Comparison of ENCODE assay signal across 8 cellular contexts in the genomic region with DNA sequence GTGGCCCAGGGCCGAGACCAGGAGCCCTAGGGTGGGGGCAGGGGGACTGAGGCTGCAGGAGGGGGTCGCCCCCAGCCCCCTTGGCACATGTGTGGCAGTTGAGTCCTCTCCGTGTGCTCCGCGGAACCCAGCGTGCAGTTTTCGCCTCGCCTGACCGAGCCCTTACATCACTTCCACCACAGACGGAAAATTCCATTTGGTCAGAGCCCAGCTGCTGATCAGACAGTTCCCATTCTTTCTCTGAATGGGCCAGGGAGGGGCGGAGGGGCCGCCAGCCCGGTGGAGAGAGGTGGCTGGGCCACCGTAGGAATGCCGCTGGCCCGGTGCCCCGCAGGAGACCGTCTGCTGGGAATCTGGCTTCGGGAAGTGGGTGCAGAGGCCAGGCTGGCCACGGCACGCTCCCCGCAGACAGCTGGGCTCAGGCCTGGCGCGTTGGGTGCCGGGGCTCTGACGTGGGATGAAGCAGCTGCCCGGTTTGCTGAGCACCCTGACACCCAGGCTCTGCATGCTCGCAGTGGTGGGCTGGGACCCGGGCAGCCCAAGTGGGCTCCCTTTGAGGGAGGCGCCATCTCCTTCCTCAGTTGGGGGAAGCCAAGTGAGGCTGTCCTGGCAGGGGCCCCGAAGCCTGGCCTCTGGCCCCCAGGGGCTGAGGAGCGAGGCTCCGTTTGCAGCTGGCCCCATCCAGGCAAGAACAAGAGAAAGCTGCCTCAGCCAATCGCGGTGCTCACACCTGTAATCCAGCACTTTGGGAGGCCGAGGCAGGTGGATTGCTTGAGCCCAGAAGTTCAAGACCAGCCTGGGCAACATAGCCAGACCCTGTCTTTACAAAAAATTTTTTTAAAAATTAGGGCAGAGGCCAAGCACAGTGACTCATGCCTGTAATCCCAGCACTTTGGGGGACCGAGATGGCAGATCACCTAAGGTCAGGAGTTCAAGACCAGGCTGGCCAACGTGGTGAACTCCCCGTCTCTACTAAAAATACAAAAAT. TPM values are rescaled to one million over a fixed set of nuclear protein-coding genes. Genes with fewer than 3 reads are reported as not detected.
DNase-seq lines count a peak whose midpoint lies in the region; ATAC-seq lines count a peak whose summit lies in the region.

No MANE protein-coding gene starts in this region.

- intact Hi-C loops in cardiac septum (cut with DNase I) = loop anchor here (5.0 kb wide), 1 partner anchor 34 kb away; no protein-coding TSS in a partner anchor

- ATAC-seq in HG03432 (IDR thresholded peaks at IDR 0.05; ENCODE audit: unreplicated experiment) (peak; percentile 47), HG03095 (IDR thresholded peaks at IDR 0.05; ENCODE audit: unreplicated experiment) (no peak)

- DNase-seq in GM04503 (ENCODE audit: low read depth) (peak; percentile 90), amygdala (lab: John Stamatoyannopoulos, UW) (peak in 51 of 56 donors; percentile 22 to 87 (median 68)), cardiac septum (ENCODE audit: low spot score) (peak; percentile 92), pons (ENCODE audit: low spot score) (peak; percentile 91), GDM1 (lab: John Stamatoyannopoulos, UW) (no peak), DMS114 treated with DMSO at 0.1 percent for 48 hours (lab: John Stamatoyannopoulos, UW; ENCODE audit: unreplicated experiment) (no peak)

RNA-seq across cellular contexts. Expression of a gene that starts 9.9 kb away (rescaled TPM):
- total RNA-seq in cardiac septum = 17.1 TPM

RNA-seq across cellular contexts. Expression of a gene that starts 46.3 kb away (rescaled TPM):
- 0.08 TPM for total RNA-seq in cardiac septum

Comparison
In these comparisons a context has a peak if more than half of its experiments do, and no peak if none do; other contexts are left out.
1. DNase-seq: peak in GM04503 (single experiment), amygdala (51 of 56), cardiac septum (single experiment) and pons (single experiment); none in GDM1 (single experiment) and DMS114 treated with DMSO at 0.1 percent for 48 hours (single experiment).